Comparison of ENCODE assay signal across 8 cellular contexts in genomic region chr1:166698771-166699170, GRCh38.
"Had no signal": no experiment of that assay in that cellular context is flagged by ENCODE, and none has a peak within 500 bp of the region (broad histone marks: within the 10 kb centered on the region; RNA-seq: fewer than 3 reads in every experiment).

No MANE protein-coding gene starts in this region.

- DNase-seq: GOT3, H7, HFFc6, KG1 had no signal

- H3K4me3 ChIP-seq: HAP-1 had no signal

- H3K9me3 ChIP-seq: HAP-1 had no signal

- FAIRE-seq: HTR-8/SVneo had no signal

- H3K36me3 Mint-ChIP-seq: IgD-negative memory B cell had no signal

- H3K36me3 ChIP-seq: HAP-1 had no signal

- ATAC-seq: HCT116 had no signal

- H3K27ac Mint-ChIP-seq: HFFc6, IgD-negative memory B cell had no signal

- H3K4me3 Mint-ChIP-seq: HFFc6, IgD-negative memory B cell had no signal
